ENCODE assay signal across 8 cellular contexts in genomic region chr3:185498503-185499396, GRCh38. TPM values are rescaled to one million over a fixed set of nuclear protein-coding genes. Genes with fewer than 3 reads are reported as not detected.
DNase-seq lines count a peak whose midpoint lies in the region; ATAC-seq and TF ChIP-seq lines count a peak whose summit lies in the region.

Gene TMEM41A, minus strand, starts transcription at chr3:185499035. Its CDS starts 74 bp downstream, at chr3:185498961.

- H3K27ac ChIP-seq in right atrium auricular region, result peak within 1 kb of the TSS; percentile 87 to 91
- peak within 1 kb of the TSS; percentile 90 for H3K27ac ChIP-seq in psoas muscle
- peak within 1 kb of the TSS; percentile 64 for H3K27ac ChIP-seq in urinary bladder (ENCODE audit: low read depth)

- H3K36me3 ChIP-seq in right atrium auricular region (peaks cover 29% of the 10 kb centered on the region), psoas muscle (ENCODE audit: insufficient read depth in 1 of 2, low read depth in 1 of 2) (peaks cover 0 to 33% of the 10 kb centered on the region in 2 donors), urinary bladder (ENCODE audit: insufficient read depth) (no peaks in the 10 kb centered on the region)

- TF ChIP-seq CTCF in right atrium auricular region (IDR thresholded peaks at IDR 0.05) (peak in 1 of 2 donors; percentile 14), psoas muscle (IDR thresholded peaks at IDR 0.05) (no peak)

- WGBS in psoas muscle, 3 donors, result 0 to 1% (median 1%) methylated on average over 64 to 82 of the region's 82 CpGs
- under 1% methylated on average over 82 of the region's 82 CpGs for WGBS in urinary bladder

- intact Hi-C loops in psoas muscle (cut with DNase I), result loop anchor here in 1 of 2 donors (5.0 kb wide), 2 partner anchors 89 to 136 kb away; partner anchors contain the start of genes MAP3K13 and SENP2

- peak within 1 kb of the TSS; percentile 83 to 94 for H3K4me3 ChIP-seq in right atrium auricular region
- peak within 1 kb of the TSS; percentile 95 for H3K4me3 ChIP-seq in psoas muscle
- peak within 1 kb of the TSS; percentile 76 for H3K4me3 ChIP-seq in urinary bladder (ENCODE audit: low read depth, low read length)

- no peaks in the 10 kb centered on the region for H3K9me3 ChIP-seq in right atrium auricular region
- no peaks in the 10 kb centered on the region for H3K9me3 ChIP-seq in psoas muscle

- H3K4me1 ChIP-seq in right atrium auricular region, result peaks cover 0 to 34% of the 10 kb centered on the region in 2 donors
- H3K4me1 ChIP-seq in psoas muscle, result peaks cover 15% of the 10 kb centered on the region
- H3K4me1 ChIP-seq in urinary bladder (ENCODE audit: insufficient read depth), result peaks cover 2% of the 10 kb centered on the region

- DNase-seq in NCI-H1694 treated with DMSO at 0.1 percent for 48 hours (lab: John Stamatoyannopoulos, UW), result peak; percentile 84
- peak; percentile 71 to 92 (median 80) for DNase-seq in T-helper 2 cell
- peak; percentile 57 to 95 (median 87) for DNase-seq in anterior cingulate cortex (lab: John Stamatoyannopoulos, UW)
- DNase-seq in right atrium auricular region (ENCODE audit: low spot score), result peak; percentile 93
- peak; percentile 94 to 96 for DNase-seq in psoas muscle

- H3K27me3 ChIP-seq in right atrium auricular region (no peaks in the 10 kb centered on the region), psoas muscle (ENCODE audit: insufficient read depth in 3 of 3, low read length in 2 of 3) (no peaks in the 10 kb centered on the region)

- peak; percentile 95 for ATAC-seq in GM18502 (IDR thresholded peaks at IDR 0.05; ENCODE audit: poor library complexity, unreplicated experiment)
- ATAC-seq in HG02938 (IDR thresholded peaks at IDR 0.05; ENCODE audit: unreplicated experiment), result peak; percentile 88
- ATAC-seq in psoas muscle, result peak; percentile 99 to 100 (median 100)

RNA-seq across cellular contexts. Expression of gene TMEM41A, which starts in this region (rescaled TPM):
- 10 to 100 TPM; 10.2 to 10.9 TPM for total RNA-seq in right atrium auricular region
- total RNA-seq in psoas muscle, result 10 to 100 TPM in 2 of 4 donors, 1 to 10 TPM in 2; 8.7 to 12.7 (median 10.4) TPM
- polyA plus RNA-seq in psoas muscle, result 10 to 100 TPM in 2 of 3 donors, 1 to 10 TPM in 1; 6.5 to 16.6 (median 11.8) TPM
- 15.2 TPM for total RNA-seq in urinary bladder
- polyA plus RNA-seq in urinary bladder, result 10.8 TPM

Comparison
In these comparisons a context has a peak if more than half of its experiments do, and no peak if none do; other contexts are left out.
1. Peak in every context shown above with its lines: DNase-seq, ATAC-seq, H3K4me3 ChIP-seq and H3K27ac ChIP-seq.